11 cellular contexts compared by ENCODE assay signal in the genomic region with DNA sequence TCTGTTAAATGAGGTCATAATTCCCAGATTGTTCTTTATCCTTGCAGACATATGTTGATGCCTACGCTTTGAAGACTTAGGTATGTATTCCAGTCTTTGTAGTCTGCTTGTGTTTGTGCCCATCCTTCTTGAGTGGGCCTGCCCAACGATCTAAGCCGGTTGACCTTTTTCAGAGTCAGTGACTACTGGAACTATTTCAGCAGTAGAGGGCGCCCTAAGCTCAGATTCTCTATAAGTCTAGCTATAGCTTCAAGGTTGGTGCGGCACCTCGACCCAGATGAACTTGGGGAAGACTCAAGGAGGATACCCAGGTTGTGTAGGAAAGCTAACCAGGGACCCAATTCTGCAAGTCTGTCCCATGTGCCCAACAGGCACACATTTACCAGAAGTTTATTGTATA.
DNase-seq lines count a peak whose midpoint lies in the region; ATAC-seq, FAIRE-seq and TF ChIP-seq lines count a peak whose summit lies in the region.
"Had no signal": no experiment of that assay in that cellular context is flagged by ENCODE, and none has a peak within 500 bp of the region (broad histone marks: within the 10 kb centered on the region; RNA-seq: fewer than 3 reads in every experiment).

No MANE protein-coding gene starts in this region.

- H3K9me3 ChIP-seq in PC-3 (ENCODE audit: low read length) (0 out of 2 replicates have a peak, but pooled peaks cover 4% of the 10 kb centered on the region), kidney (ENCODE audit: control insufficient read depth in 1 of 2, low read length in 2 of 2) (peaks cover 5% of the 10 kb centered on the region in 2 donors)

- no peaks in the 10 kb centered on the region for H3K9me2 ChIP-seq in GM23338 (ENCODE audit: insufficient read depth)
- H3K9me2 ChIP-seq in PC-3 (replicated peaks; ENCODE audit: low read length), result no peaks in the 10 kb centered on the region

- POLR2A ChIA-PET in PC-3 (lab: Charles Lee; ENCODE audit: unreplicated experiment), result no interaction called here

- CTCF ChIA-PET in Calu3 (lab: Charles Lee), result interaction anchor here (0.7 to 1.7 kb wide), 7 partner anchors 151 to 942 kb away, joined by 3 to 25 read pairs (median 3); no protein-coding TSS in a partner anchor
- CTCF ChIA-PET in PC-3 (lab: Charles Lee), result no interaction called here

- H3K36me3 ChIP-seq in GM23338 (ENCODE audit: insufficient read depth), result no peaks in the 10 kb centered on the region
- no peaks in the 10 kb centered on the region for H3K36me3 ChIP-seq in PC-3 (ENCODE audit: low read depth, low read length)
- H3K36me3 ChIP-seq in kidney (ENCODE audit: control insufficient read depth in 1 of 2, insufficient read depth in 2 of 2, low read length in 2 of 2), result no peaks in the 10 kb centered on the region

- no peak overlapping the region for H3K4me3 ChIP-seq in GM23338
- H3K4me3 ChIP-seq in PC-3 (ENCODE audit: low read length), result no peak overlapping the region
- no peak overlapping the region for H3K4me3 ChIP-seq in kidney (ENCODE audit: low read length in 2 of 2)

- H3K9me3 Mint-ChIP-seq in Calu3 (ENCODE audit: low read depth, unreplicated experiment) (no peaks in the 10 kb centered on the region), GM23338 (peaks cover 9% of the 10 kb centered on the region)
- H3K9me3 Mint-ChIP-seq in activated T-helper 1 cell treated with anti-CD3 and anti-CD28 coated beads, Interleukin-12 subunit alpha, Interleukin-12 subunit beta, Interleukin-2, Interleukin-4 antibody, amounts not matched to agents 30 ng/mL and 10 ng/mL and 1 ng/mL, durations not matched to agents 14 hours and 24 hours and 36 hours, result peaks cover 29% of the 10 kb centered on the region

- TF ChIP-seq CTCF in Calu3 (IDR thresholded peaks at IDR 0.05; ENCODE audit: unreplicated experiment), result peak; percentile 86
- TF ChIP-seq CTCF in GM23338 (conservative IDR thresholded peaks at IDR 0.05; ENCODE audit: low read depth in 2 of 2), result peak; percentile 87 to 89
- TF ChIP-seq CTCF in PC-3 (conservative IDR thresholded peaks at IDR 0.05; ENCODE audit: low read depth, low read length), result peak; percentile 44
- no peak for TF ChIP-seq CTCF in kidney (IDR thresholded peaks at IDR 0.05; ENCODE audit: borderline replicate concordance, extremely low read depth, insufficient read depth)

- intact Hi-C loops in Calu3 (cut with micrococcal nuclease; ENCODE audit: unreplicated experiment), result loop anchor here (1.0 kb wide), 2 partner anchors 159 to 306 kb away; no protein-coding TSS in a partner anchor
- intact Hi-C loops in PC-3 (cut with micrococcal nuclease), result no loop called here
- intact Hi-C loops in activated T-helper 1 cell treated with anti-CD3 and anti-CD28 coated beads, Interleukin-12 subunit alpha, Interleukin-12 subunit beta, Interleukin-2, Interleukin-4 antibody, amounts not matched to agents 30 ng/mL and 10 ng/mL and 1 ng/mL, durations not matched to agents 14 hours and 24 hours and 36 hours (cut with micrococcal nuclease), result no loop called here
- intact Hi-C loops in kidney (cut with DNase I), result no loop called here

- H3K4me1 ChIP-seq in GM23338 (ENCODE audit: insufficient read depth) (peaks cover 14% of the 10 kb centered on the region), PC-3 (ENCODE audit: insufficient read depth, low read length) (no peaks in the 10 kb centered on the region), kidney (ENCODE audit: control insufficient read depth in 1 of 2, insufficient read depth in 1 of 2, low read depth in 1 of 2, low read length in 2 of 2) (no peaks in the 10 kb centered on the region)

- H3K27ac Mint-ChIP-seq in Calu3 (ENCODE audit: unreplicated experiment) (no peak overlapping the region), GM23338 (no peak overlapping the region)
- H3K27ac Mint-ChIP-seq in activated T-helper 1 cell treated with anti-CD3 and anti-CD28 coated beads, Interleukin-12 subunit alpha, Interleukin-12 subunit beta, Interleukin-2, Interleukin-4 antibody, amounts not matched to agents 30 ng/mL and 10 ng/mL and 1 ng/mL, durations not matched to agents 14 hours and 24 hours and 36 hours, result no peak overlapping the region
- H3K27ac Mint-ChIP-seq: activated B cell treated with CpG ODN at 0.5 μM for 24 hours; stimulated activated effector memory CD8-positive, alpha-beta T cell treated with anti-CD3 and anti-CD28 coated beads, Interleukin-12 subunit alpha, Interleukin-12 subunit beta, amount 100 ng/mL, for 72 hours had no signal

- H3K9ac ChIP-seq in PC-3 (ENCODE audit: low read length) (no peak overlapping the region), kidney (ENCODE audit: low read length in 2 of 2) (no peak overlapping the region)

- H3K27ac ChIP-seq in GM23338 (ENCODE audit: low read depth) (no peak overlapping the region), PC-3 (ENCODE audit: low read length) (no peak overlapping the region), kidney (ENCODE audit: low read depth in 2 of 2, low read length in 2 of 2) (no peak overlapping the region)

- H3K27me3 Mint-ChIP-seq in Calu3 (ENCODE audit: unreplicated experiment) (peaks cover 76% of the 10 kb centered on the region), GM23338 (ENCODE audit: insufficient read depth, low read depth, poor library complexity) (no peaks in the 10 kb centered on the region)
- no peaks in the 10 kb centered on the region for H3K27me3 Mint-ChIP-seq in activated T-helper 1 cell treated with anti-CD3 and anti-CD28 coated beads, Interleukin-12 subunit alpha, Interleukin-12 subunit beta, Interleukin-2, Interleukin-4 antibody, amounts not matched to agents 30 ng/mL and 10 ng/mL and 1 ng/mL, durations not matched to agents 14 hours and 24 hours and 36 hours (ENCODE audit: insufficient read depth)

- no peak overlapping the region for H3K4me3 Mint-ChIP-seq in Calu3 (ENCODE audit: low read depth, unreplicated experiment)
- H3K4me3 Mint-ChIP-seq in GM23338, result no peak overlapping the region
- no peak overlapping the region for H3K4me3 Mint-ChIP-seq in activated T-helper 1 cell treated with anti-CD3 and anti-CD28 coated beads, Interleukin-12 subunit alpha, Interleukin-12 subunit beta, Interleukin-2, Interleukin-4 antibody, amounts not matched to agents 30 ng/mL and 10 ng/mL and 1 ng/mL, durations not matched to agents 14 hours and 24 hours and 36 hours
- H3K4me3 Mint-ChIP-seq: activated B cell treated with CpG ODN at 0.5 μM for 24 hours; stimulated activated effector memory CD8-positive, alpha-beta T cell treated with anti-CD3 and anti-CD28 coated beads, Interleukin-12 subunit alpha, Interleukin-12 subunit beta, amount 100 ng/mL, for 72 hours had no signal

- FAIRE-seq in kidney (lab: Jason Lieb, UNC), result no peak

- no peaks in the 10 kb centered on the region for H3K36me3 Mint-ChIP-seq in Calu3 (ENCODE audit: insufficient read depth, unreplicated experiment)
- no peaks in the 10 kb centered on the region; the same call in 2 of the 3 replicates for H3K36me3 Mint-ChIP-seq in GM23338 (ENCODE audit: low read depth)
- H3K36me3 Mint-ChIP-seq in activated T-helper 1 cell treated with anti-CD3 and anti-CD28 coated beads, Interleukin-12 subunit alpha, Interleukin-12 subunit beta, Interleukin-2, Interleukin-4 antibody, amounts not matched to agents 30 ng/mL and 10 ng/mL and 1 ng/mL, durations not matched to agents 14 hours and 24 hours and 36 hours (ENCODE audit: low read depth), result no peaks in the 10 kb centered on the region
- H3K36me3 Mint-ChIP-seq: stimulated activated effector memory CD8-positive, alpha-beta T cell treated with anti-CD3 and anti-CD28 coated beads, Interleukin-12 subunit alpha, Interleukin-12 subunit beta, amount 100 ng/mL, for 72 hours had no signal

- H4K20me1 ChIP-seq in GM23338 (replicated peaks; ENCODE audit: insufficient read depth), result no peaks in the 10 kb centered on the region
- H4K20me1 ChIP-seq in PC-3 (ENCODE audit: low read length), result no peaks in the 10 kb centered on the region

- DNase-seq in Calu3 (peak; percentile 80), GM23338 (ENCODE audit: low spot score) (peak; percentile 97), PC-3 (peak; percentile 37), iPS-NIHi11 (ENCODE audit: low spot score) (peak; percentile 43), NCI-H510A (lab: John Stamatoyannopoulos, UW) (no peak), kidney (no peak)
- no peak for DNase-seq in activated T-helper 1 cell treated with anti-CD3 and anti-CD28 coated beads, Interleukin-12 subunit alpha, Interleukin-12 subunit beta, Interleukin-2, Interleukin-4 antibody, amounts not matched to agents 30 ng/mL and 10 ng/mL and 1 ng/mL, durations not matched to agents 14 hours and 24 hours and 36 hours (ENCODE audit: low spot score)
- DNase-seq: activated B cell treated with CpG ODN at 0.5 μM for 24 hours, NCI-H1436 treated with DMSO at 0.1 percent for 48 hours had no signal

- no peaks in the 10 kb centered on the region for H3F3A ChIP-seq in GM23338 (replicated peaks; ENCODE audit: low read depth)
- H3F3A ChIP-seq in PC-3 (ENCODE audit: low read length, unreplicated experiment), result no peaks in the 10 kb centered on the region

- BruUV-seq in Calu3 (replicated peaks; lab: Mats Ljungman, UMichigan), result no TSS peak
- no TSS peak for BruUV-seq in PC-3 (replicated peaks; lab: Mats Ljungman, UMichigan)

- H2AFZ ChIP-seq in GM23338 (no peak overlapping the region), PC-3 (ENCODE audit: low read length) (no peak overlapping the region)

- H3K79me2 ChIP-seq in GM23338 (replicated peaks; ENCODE audit: insufficient read depth) (no peaks in the 10 kb centered on the region), PC-3 (ENCODE audit: low read length) (no peaks in the 10 kb centered on the region)

- H3K27me3 ChIP-seq in GM23338 (ENCODE audit: insufficient read depth) (no peaks in the 10 kb centered on the region), PC-3 (ENCODE audit: low read length) (no peaks in the 10 kb centered on the region)

- no peaks in the 10 kb centered on the region for H3K4me1 Mint-ChIP-seq in Calu3 (ENCODE audit: low read depth, unreplicated experiment)
- H3K4me1 Mint-ChIP-seq in GM23338, result peaks cover 5% of the 10 kb centered on the region; the same call in 2 of the 3 replicates
- H3K4me1 Mint-ChIP-seq in activated T-helper 1 cell treated with anti-CD3 and anti-CD28 coated beads, Interleukin-12 subunit alpha, Interleukin-12 subunit beta, Interleukin-2, Interleukin-4 antibody, amounts not matched to agents 30 ng/mL and 10 ng/mL and 1 ng/mL, durations not matched to agents 14 hours and 24 hours and 36 hours (ENCODE audit: low read depth), result no peaks in the 10 kb centered on the region
- H3K4me1 Mint-ChIP-seq: activated B cell treated with CpG ODN at 0.5 μM for 24 hours; stimulated activated effector memory CD8-positive, alpha-beta T cell treated with anti-CD3 and anti-CD28 coated beads, Interleukin-12 subunit alpha, Interleukin-12 subunit beta, amount 100 ng/mL, for 72 hours had no signal

- peak; percentile 99 for ATAC-seq in GM23338
- no peak for ATAC-seq in PC-3
- ATAC-seq in HG03175 (IDR thresholded peaks at IDR 0.05; ENCODE audit: unreplicated experiment), result no peak
- ATAC-seq: stimulated activated effector memory CD8-positive, alpha-beta T cell treated with anti-CD3 and anti-CD28 coated beads, Interleukin-12 subunit alpha, Interleukin-12 subunit beta, amount 100 ng/mL, for 72 hours had no signal

- H3K4me2 ChIP-seq in GM23338 (no peak overlapping the region), PC-3 (ENCODE audit: low read length) (no peak overlapping the region)

TF ChIP-seq in GM23338, 12 proteins besides CTCF, POLR2A, EP300 and RAD21 (continues in another document):
- no peak for TF ChIP-seq ZNF114 (CRISPR knock-in tag; IDR thresholded peaks at IDR 0.05)

Comparison
In these comparisons a context has a peak if more than half of its experiments do, and no peak if none do; other contexts are left out.
1. DNase-seq: peak in Calu3 (single experiment), GM23338 (single experiment), PC-3 (single experiment) and iPS-NIHi11 (single experiment); none in NCI-H510A (single experiment), activated T-helper 1 cell treated with anti-CD3 and anti-CD28 coated beads, Interleukin-12 subunit alpha, Interleukin-12 subunit beta, Interleukin-2, Interleukin-4 antibody, amounts not matched to agents 30 ng/mL and 10 ng/mL and 1 ng/mL, durations not matched to agents 14 hours and 24 hours and 36 hours (single experiment) and kidney (single experiment).